ENCODE assay signal across 11 cellular contexts in the genomic region with DNA sequence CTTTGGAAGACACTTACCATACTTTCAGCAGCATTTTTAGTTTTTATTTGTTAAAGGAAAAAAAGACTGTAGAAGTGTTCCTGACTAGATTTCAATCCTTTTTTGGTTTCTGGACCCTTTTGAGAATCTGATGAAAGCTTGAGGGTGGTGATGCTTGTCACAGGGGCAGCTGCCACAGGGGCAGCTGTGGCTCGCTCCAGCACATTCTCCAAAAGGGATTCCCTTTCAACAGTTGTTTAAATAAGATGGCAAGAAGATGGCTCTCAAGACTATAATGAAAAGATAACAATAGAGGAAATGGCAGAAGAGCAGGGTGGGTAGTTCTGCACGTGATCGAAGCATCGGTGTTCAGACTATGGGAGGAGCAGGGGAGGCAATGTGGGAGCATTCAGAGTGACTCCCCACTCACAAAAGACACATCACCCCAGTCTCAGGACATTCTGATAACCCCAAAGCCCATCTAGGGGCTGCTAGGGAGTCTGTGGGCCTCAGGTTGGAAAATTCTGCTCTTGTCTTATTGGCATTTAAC. TPM values are rescaled to one million over a fixed set of nuclear protein-coding genes. Genes with fewer than 3 reads are reported as not detected.
DNase-seq lines count a peak whose midpoint lies in the region; ATAC-seq, FAIRE-seq and TF ChIP-seq lines count a peak whose summit lies in the region.
"Had no signal": no experiment of that assay in that cellular context is flagged by ENCODE, and none has a peak within 500 bp of the region (broad histone marks: within the 10 kb centered on the region; RNA-seq: fewer than 3 reads in every experiment).

No MANE protein-coding gene starts in this region.

- H3K36me3 ChIP-seq in small intestine (ENCODE audit: control insufficient read depth in 2 of 2, insufficient read depth in 2 of 2, low read length in 2 of 2) (no peaks in the 10 kb centered on the region), hepatocyte (replicated peaks; ENCODE audit: insufficient read depth, low read depth) (no peaks in the 10 kb centered on the region)
- H3K36me3 ChIP-seq: SJSA1 had no signal

- H3K4me1 ChIP-seq in small intestine (ENCODE audit: control insufficient read depth in 2 of 2, insufficient read depth in 1 of 2, low read depth in 1 of 2, low read length in 1 of 2) (peaks cover 0 to 2% of the 10 kb centered on the region in 2 donors), hepatocyte (ENCODE audit: insufficient read depth) (peaks cover 16% of the 10 kb centered on the region)

- intact Hi-C loops in activated CD4-positive, alpha-beta memory T cell treated with anti-CD3 and anti-CD28 coated beads for 36 hours (cut with micrococcal nuclease) = loop anchor here (1.0 to 2.0 kb wide), 6 partner anchors 9 to 88 kb away; no protein-coding TSS in a partner anchor

- POLR2A ChIA-PET in activated CD4-positive, alpha-beta memory T cell treated with anti-CD3 and anti-CD28 coated beads for 36 hours (lab: Charles Lee) = interaction anchor here (0.7 to 2.1 kb wide), 4 partner anchors 9 to 41 kb away, joined by 3 to 7 read pairs (median 4); no protein-coding TSS in a partner anchor

- H3K4me1 Mint-ChIP-seq in activated CD4-positive, alpha-beta memory T cell treated with anti-CD3 and anti-CD28 coated beads for 36 hours (ENCODE audit: low read depth) = peaks cover 94% of the 10 kb centered on the region

- CTCF ChIA-PET in activated CD4-positive, alpha-beta memory T cell treated with anti-CD3 and anti-CD28 coated beads for 36 hours (lab: Charles Lee) = interaction anchor here (0.5 to 2.3 kb wide), 2 partner anchors 13 to 33 kb away, joined by 3 to 9 read pairs; no protein-coding TSS in a partner anchor

- no peaks in the 10 kb centered on the region for H3K9me3 ChIP-seq in small intestine (ENCODE audit: control insufficient read depth, low read depth)
- no peaks in the 10 kb centered on the region for H3K9me3 ChIP-seq in hepatocyte (ENCODE audit: low read depth)
- H3K9me3 ChIP-seq: SJSA1 had no signal

- no peak for TF ChIP-seq CTCF in hepatocyte (IDR thresholded peaks at IDR 0.05; ENCODE audit: poor library complexity)

- no peaks in the 10 kb centered on the region for H3K27me3 Mint-ChIP-seq in activated CD4-positive, alpha-beta memory T cell treated with anti-CD3 and anti-CD28 coated beads for 36 hours

- peaks cover 3% of the 10 kb centered on the region for H3K79me2 ChIP-seq in hepatocyte

- H3K4me3 ChIP-seq in small intestine (ENCODE audit: low read depth in 1 of 2, low read length in 2 of 2) = no peak overlapping the region
- no peak overlapping the region for H3K4me3 ChIP-seq in hepatocyte
- H3K4me3 ChIP-seq: SJSA1 had no signal

- peaks cover 21% of the 10 kb centered on the region for H3K36me3 Mint-ChIP-seq in activated CD4-positive, alpha-beta memory T cell treated with anti-CD3 and anti-CD28 coated beads for 36 hours

- no peaks in the 10 kb centered on the region for H3K9me2 ChIP-seq in hepatocyte (replicated peaks; ENCODE audit: insufficient read depth)

- H3K27me3 ChIP-seq in small intestine (ENCODE audit: control insufficient read depth in 2 of 2, insufficient read depth in 2 of 2, low read length in 2 of 2) (no peaks in the 10 kb centered on the region), hepatocyte (no peaks in the 10 kb centered on the region)
- H3K27me3 ChIP-seq: SJSA1 had no signal

- 71 to 90% (median 73%) methylated on average over 4 of the region's 4 CpGs for WGBS in small intestine, 3 donors
- 82% methylated on average over 4 of the region's 4 CpGs for WGBS in hepatocyte (ENCODE audit: low lambda C conversion rate, missing lambda C conversion rate)

- no peak for DNase-seq in activated CD4-positive, alpha-beta memory T cell treated with anti-CD3 and anti-CD28 coated beads for 36 hours
- DNase-seq in small intestine (no peak), hepatocyte (ENCODE audit: low spot score) (no peak)
- DNase-seq in NK-92 treated with Interleukin-12 subunit alpha and Interleukin-12 subunit beta, amount 100 ng/mL, for 24 hours (lab: John Stamatoyannopoulos, UW) = no peak
- DNase-seq in central memory CD4-positive, alpha-beta T cell = no peak
- DNase-seq: HCEC 1CT had no signal

- H3K27ac Mint-ChIP-seq in activated CD4-positive, alpha-beta memory T cell treated with anti-CD3 and anti-CD28 coated beads for 36 hours = peak overlapping the region; percentile 90

- H3K4me3 Mint-ChIP-seq in activated CD4-positive, alpha-beta memory T cell treated with anti-CD3 and anti-CD28 coated beads for 36 hours = peak overlapping the region; percentile 43

- no peak overlapping the region for H3K4me2 ChIP-seq in hepatocyte

- H2AFZ ChIP-seq in hepatocyte = no peak overlapping the region

- no peaks in the 10 kb centered on the region for H4K20me1 ChIP-seq in hepatocyte (ENCODE audit: insufficient read depth, poor library complexity, severe bottlenecking)

- peak overlapping the region; percentile 12 to 50 for H3K27ac ChIP-seq in small intestine (ENCODE audit: low read depth in 1 of 2, low read length in 1 of 2)
- H3K27ac ChIP-seq in hepatocyte = no peak overlapping the region
- H3K27ac ChIP-seq: SJSA1 had no signal

- FAIRE-seq in small intestine (lab: Jason Lieb, UNC) = no peak
- FAIRE-seq: endometrium, keratinocyte had no signal

- ATAC-seq in GM19438 (IDR thresholded peaks at IDR 0.05; ENCODE audit: low read depth, unreplicated experiment) (peak; percentile 28), HG03064 (IDR thresholded peaks at IDR 0.05; ENCODE audit: low read depth, unreplicated experiment) (peak; percentile 12)

- no peaks in the 10 kb centered on the region for H3K9me3 Mint-ChIP-seq in activated CD4-positive, alpha-beta memory T cell treated with anti-CD3 and anti-CD28 coated beads for 36 hours

RNA-seq across cellular contexts. Expression of gene TNFAIP8, which starts 46.5 kb away (rescaled TPM):
- 100 to 1,000 TPM; 153 to 159 TPM for total RNA-seq in activated CD4-positive, alpha-beta memory T cell treated with anti-CD3 and anti-CD28 coated beads for 36 hours
- polyA plus RNA-seq in small intestine (10 to 100 TPM in 2 of 3 donors, 1 to 10 TPM in 1; 8.5 to 11.6 (median 10.3) TPM), hepatocyte (18.3 and 23.4 TPM in 2 replicates)
- total RNA-seq in hepatocyte = 33.9 and 37.6 TPM in 2 replicates
